8 cellular contexts compared by ENCODE assay signal in the genomic region with DNA sequence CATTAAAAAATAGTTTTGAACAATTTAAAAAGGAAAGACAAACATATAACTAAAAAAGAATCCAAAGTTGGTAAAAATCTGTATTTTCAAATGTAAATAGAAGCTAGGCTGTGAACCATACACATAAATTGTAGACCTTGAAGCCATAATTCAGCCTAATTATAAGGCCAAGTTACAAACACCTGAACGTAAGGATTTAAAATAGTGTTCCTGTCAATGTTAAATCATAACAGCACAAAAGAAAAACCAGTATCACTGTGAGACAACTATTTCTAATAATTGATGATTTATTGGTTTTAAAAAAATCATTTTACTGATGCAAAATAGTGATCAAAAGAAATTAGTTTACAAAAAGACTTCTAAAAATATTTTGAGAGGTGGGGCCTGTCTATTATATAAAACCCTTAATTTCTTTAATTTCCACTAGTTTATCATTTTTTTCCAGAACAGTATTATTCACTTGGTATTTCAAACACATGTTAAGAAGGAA. TPM values are rescaled to one million over a fixed set of nuclear protein-coding genes. Genes with fewer than 3 reads are reported as not detected.
DNase-seq lines count a peak whose midpoint lies in the region; ATAC-seq, FAIRE-seq and TF ChIP-seq lines count a peak whose summit lies in the region.

No MANE protein-coding gene starts in this region.

- intact Hi-C loops in activated B cell treated with CpG ODN at 0.5 μM for 24 hours (cut with micrococcal nuclease): loop anchor here (10.0 kb wide), 3 partner anchors 231 to 1539 kb away; a partner anchor contains a TSS

- H3K27me3 Mint-ChIP-seq in activated B cell treated with CpG ODN at 0.5 μM for 24 hours: no peaks in the 10 kb centered on the region

- H3K4me3 ChIP-seq in HEK293 (ENCODE audit: low read depth, low read length) (peak overlapping the region; percentile 88), gastroesophageal sphincter (peak overlapping the region; percentile 82), small intestine (ENCODE audit: low read depth in 1 of 2, low read length in 2 of 2) (peak overlapping the region in 1 of 2 donors; percentile 90)

- CTCF ChIA-PET in HEK293 (lab: Yijun Ruan, JAX): interaction anchor here (0.7 to 3.6 kb wide), 8 partner anchors 14 to 1160 kb away, joined by 3 to 46 read pairs (median 6); no protein-coding TSS in a partner anchor
- CTCF ChIA-PET in activated B cell treated with CpG ODN at 0.5 μM for 24 hours (lab: Charles Lee): interaction anchor here (0.9 to 2.9 kb wide), 2 partner anchors 106 to 407 kb away, joined by 3 to 9 read pairs; no protein-coding TSS in a partner anchor

- DNase-seq in activated B cell treated with CpG ODN at 0.5 μM for 24 hours: no peak
- no peak for DNase-seq in small intestine
- no peak for DNase-seq in NCI-H446 (lab: John Stamatoyannopoulos, UW)
- no peak for DNase-seq in ureter (ENCODE audit: low spot score)

- peaks cover 74% of the 10 kb centered on the region for H3K4me1 Mint-ChIP-seq in activated B cell treated with CpG ODN at 0.5 μM for 24 hours

- H3K36me3 Mint-ChIP-seq in activated B cell treated with CpG ODN at 0.5 μM for 24 hours (ENCODE audit: low read depth): peaks cover 55% of the 10 kb centered on the region

- ATAC-seq in activated B cell treated with CpG ODN at 0.5 μM for 24 hours (ENCODE audit: low read depth) (no peak), gastroesophageal sphincter (no peak), HG03378 (IDR thresholded peaks at IDR 0.05; ENCODE audit: unreplicated experiment) (no peak), HG03196 (IDR thresholded peaks at IDR 0.05; ENCODE audit: unreplicated experiment) (no peak)

- 0% methylated on average over 1 of the region's 1 CpG for WGBS in gastroesophageal sphincter (ENCODE audit: low coverage in 1 of 2), 2 donors
- WGBS in small intestine, 3 donors: 0 to 3% (median 0%) methylated on average over 1 of the region's 1 CpG

- no peak for TF ChIP-seq EP300 in gastroesophageal sphincter (IDR thresholded peaks at IDR 0.05)

- no peak for FAIRE-seq in small intestine (lab: Jason Lieb, UNC)

- no peak for TF ChIP-seq CTCF in HEK293 (tag by site-specific recombination; IDR thresholded peaks at IDR 0.05)
- TF ChIP-seq CTCF in activated B cell treated with CpG ODN at 0.5 μM for 24 hours (IDR thresholded peaks at IDR 0.05): no peak
- TF ChIP-seq CTCF in gastroesophageal sphincter (IDR thresholded peaks at IDR 0.05): no peak

- POLR2A ChIA-PET in HEK293 (lab: Yijun Ruan, JAX): interaction anchor here (1.0 to 2.5 kb wide), 7 partner anchors 9 to 478 kb away, joined by 3 to 23 read pairs (median 5); no protein-coding TSS in a partner anchor
- POLR2A ChIA-PET in activated B cell treated with CpG ODN at 0.5 μM for 24 hours (lab: Charles Lee): interaction anchor here (0.5 to 9.2 kb wide), 12 partner anchors 127 to 555 kb away, joined by 3 to 142 read pairs (median 4); a partner anchor contains a TSS

- H3K27ac ChIP-seq in HEK293 (ENCODE audit: extremely low read depth, low read depth, low read length) (peak overlapping the region; percentile 99), gastroesophageal sphincter (peak overlapping the region; percentile 95 to 100 (median 98)), small intestine (ENCODE audit: low read depth in 1 of 2, low read length in 1 of 2) (peak overlapping the region; percentile 93 to 97)

- peaks cover 42% of the 10 kb centered on the region for H3K4me1 ChIP-seq in HEK293 (ENCODE audit: control insufficient read depth, insufficient read depth, low read length)
- H3K4me1 ChIP-seq in gastroesophageal sphincter: peaks cover 19 to 49% (median 29%) of the 10 kb centered on the region in 3 donors
- peaks cover 3 to 4% of the 10 kb centered on the region in 2 donors for H3K4me1 ChIP-seq in small intestine (ENCODE audit: control insufficient read depth in 2 of 2, insufficient read depth in 1 of 2, low read depth in 1 of 2, low read length in 1 of 2)

- H3K9me3 ChIP-seq in HEK293 (ENCODE audit: control insufficient read depth, insufficient read depth, low read depth, low read length) (no peaks in the 10 kb centered on the region), gastroesophageal sphincter (no peaks in the 10 kb centered on the region), small intestine (ENCODE audit: control insufficient read depth, low read depth) (no peaks in the 10 kb centered on the region)

- peak overlapping the region; percentile 90 for H3K4me3 Mint-ChIP-seq in activated B cell treated with CpG ODN at 0.5 μM for 24 hours

- TF ChIP-seq POLR2A in gastroesophageal sphincter (IDR thresholded peaks at IDR 0.05): no peak

- no peaks in the 10 kb centered on the region for H3K9me3 Mint-ChIP-seq in activated B cell treated with CpG ODN at 0.5 μM for 24 hours

- H3K27me3 ChIP-seq in gastroesophageal sphincter (no peaks in the 10 kb centered on the region), small intestine (ENCODE audit: control insufficient read depth in 2 of 2, insufficient read depth in 2 of 2, low read length in 2 of 2) (no peaks in the 10 kb centered on the region)

- H3K27ac Mint-ChIP-seq in activated B cell treated with CpG ODN at 0.5 μM for 24 hours: peak overlapping the region; percentile 97

- H3K36me3 ChIP-seq in HEK293 (ENCODE audit: control insufficient read depth in 2 of 2, insufficient read depth in 1 of 2, low read length in 2 of 2) (peaks cover 15 to 42% of the 10 kb centered on the region in 2 experiments), gastroesophageal sphincter (peaks cover 0 to 14% of the 10 kb centered on the region in 2 donors), small intestine (ENCODE audit: control insufficient read depth in 2 of 2, insufficient read depth in 2 of 2, low read length in 2 of 2) (peaks cover 8% of the 10 kb centered on the region in 2 donors)

TF ChIP-seq in HEK293, 187 proteins besides CTCF, POLR2A, EP300 and RAD21:
- TF ChIP-seq, protein P1, sequence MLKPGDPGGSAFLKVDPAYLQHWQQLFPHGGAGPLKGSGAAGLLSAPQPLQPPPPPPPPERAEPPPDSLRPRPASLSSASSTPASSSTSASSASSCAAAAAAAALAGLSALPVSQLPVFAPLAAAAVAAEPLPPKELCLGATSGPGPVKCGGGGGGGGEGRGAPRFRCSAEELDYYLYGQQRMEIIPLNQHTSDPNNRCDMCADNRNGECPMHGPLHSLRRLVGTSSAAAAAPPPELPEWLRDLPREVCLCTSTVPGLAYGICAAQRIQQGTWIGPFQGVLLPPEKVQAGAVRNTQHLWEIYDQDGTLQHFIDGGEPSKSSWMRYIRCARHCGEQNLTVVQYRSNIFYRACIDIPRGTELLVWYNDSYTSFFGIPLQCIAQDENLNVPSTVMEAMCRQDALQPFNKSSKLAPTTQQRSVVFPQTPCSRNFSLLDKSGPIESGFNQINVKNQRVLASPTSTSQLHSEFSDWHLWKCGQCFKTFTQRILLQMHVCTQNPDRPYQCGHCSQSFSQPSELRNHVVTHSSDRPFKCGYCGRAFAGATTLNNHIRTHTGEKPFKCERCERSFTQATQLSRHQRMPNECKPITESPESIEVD (tag by site-specific recombination; IDR thresholded peaks at IDR 0.05): peak; percentile 94
- TF ChIP-seq ZNF184 (tag by site-specific recombination; IDR thresholded peaks at IDR 0.05): 0 out of 2 replicates have a peak, but pooled peaks have one; percentile 12
- TF ChIP-seq ZNF785 (tag by site-specific recombination; IDR thresholded peaks at IDR 0.05): no peak
- TF ChIP-seq SP7 (tag by site-specific recombination; IDR thresholded peaks at IDR 0.05): 0 out of 2 replicates have a peak, but pooled peaks have one; percentile 57
- TF ChIP-seq, protein P2, sequence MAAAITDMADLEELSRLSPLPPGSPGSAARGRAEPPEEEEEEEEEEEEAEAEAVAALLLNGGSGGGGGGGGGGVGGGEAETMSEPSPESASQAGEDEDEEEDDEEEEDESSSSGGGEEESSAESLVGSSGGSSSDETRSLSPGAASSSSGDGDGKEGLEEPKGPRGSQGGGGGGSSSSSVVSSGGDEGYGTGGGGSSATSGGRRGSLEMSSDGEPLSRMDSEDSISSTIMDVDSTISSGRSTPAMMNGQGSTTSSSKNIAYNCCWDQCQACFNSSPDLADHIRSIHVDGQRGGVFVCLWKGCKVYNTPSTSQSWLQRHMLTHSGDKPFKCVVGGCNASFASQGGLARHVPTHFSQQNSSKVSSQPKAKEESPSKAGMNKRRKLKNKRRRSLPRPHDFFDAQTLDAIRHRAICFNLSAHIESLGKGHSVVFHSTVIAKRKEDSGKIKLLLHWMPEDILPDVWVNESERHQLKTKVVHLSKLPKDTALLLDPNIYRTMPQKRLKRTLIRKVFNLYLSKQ (tag by site-specific recombination; IDR thresholded peaks at IDR 0.05; ENCODE audit: borderline replicate concordance): no peak
- no peak for TF ChIP-seq ZBTB8A (tag by site-specific recombination; IDR thresholded peaks at IDR 0.05)

RNA-seq across cellular contexts. Expression of a gene that starts 4.4 kb away (rescaled TPM):
- 117 and 121 TPM in 2 replicates for total RNA-seq in activated B cell treated with CpG ODN at 0.5 μM for 24 hours
- total RNA-seq in gastroesophageal sphincter: 100 to 1,000 TPM in 3 of 4 donors, 10 to 100 TPM in 1; 70.1 to 107 (median 104) TPM
- polyA plus RNA-seq in small intestine: 10 to 100 TPM; 42.4 to 80.6 (median 47.2) TPM
- 118 TPM for total RNA-seq in ureter
